Comparison of ENCODE assay signal across 1 cellular context in the genomic region with DNA sequence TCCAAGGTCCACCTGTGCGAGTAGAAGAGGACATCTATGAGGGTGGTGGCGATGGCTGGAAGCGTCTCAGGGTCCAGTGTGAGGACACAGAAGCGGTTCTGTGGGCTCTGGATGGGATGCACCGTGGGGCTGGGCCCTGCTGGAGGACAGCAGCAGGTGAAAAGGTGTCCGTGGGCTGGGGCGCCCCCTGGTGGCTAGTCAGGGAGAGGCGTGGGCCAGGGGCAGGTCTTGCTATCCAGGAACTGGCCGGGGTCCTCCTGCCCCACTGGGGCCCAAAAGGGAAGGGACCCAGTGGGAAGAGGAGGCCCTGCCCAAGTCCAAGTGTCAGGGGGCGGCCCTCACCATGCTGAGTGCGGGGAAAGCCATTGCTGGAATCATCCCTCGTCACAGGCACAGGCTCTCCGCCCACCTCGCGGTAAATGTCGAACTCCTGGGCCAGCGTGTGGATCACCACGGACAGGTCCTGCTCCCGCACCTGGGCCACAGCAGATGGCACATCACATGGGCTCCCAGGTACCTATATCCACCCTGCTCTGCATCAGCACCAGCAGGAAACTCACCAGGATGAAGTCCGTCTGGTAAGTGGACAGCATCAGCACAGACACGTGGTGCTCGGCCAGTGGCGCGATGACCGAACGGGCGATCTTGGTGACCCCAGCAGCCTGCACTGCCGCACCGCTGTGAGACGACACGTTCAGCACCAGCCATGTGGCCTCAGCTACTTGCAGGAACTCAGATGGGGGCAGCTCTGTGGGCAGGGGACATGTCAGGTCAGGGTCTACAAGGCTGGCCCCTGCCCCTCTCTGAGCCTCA.
TF ChIP-seq lines count a peak whose summit lies in the region.

No MANE protein-coding gene starts in this region.

TF ChIP-seq in H1, 55 proteins besides CTCF, POLR2A, EP300 and RAD21:
- TF ChIP-seq BACH1 (IDR thresholded peaks at IDR 0.05; ENCODE audit: low read length) = 0 out of 2 replicates have a peak, but pooled peaks have one; percentile 24
- TF ChIP-seq BCL11A (IDR thresholded peaks at IDR 0.05; ENCODE audit: low read depth in 2 of 2, low read length in 2 of 2) = no peak
- no peak for TF ChIP-seq RFX5 (IDR thresholded peaks at IDR 0.05; ENCODE audit: borderline replicate concordance, low read depth, low read length)
- no peak for TF ChIP-seq ASH2L (IDR thresholded peaks at IDR 0.05; ENCODE audit: low read length)
- no peak for TF ChIP-seq EZH2 (IDR thresholded peaks at IDR 0.05; ENCODE audit: low read depth, low read length, severe bottlenecking)
- TF ChIP-seq, protein P1, sequence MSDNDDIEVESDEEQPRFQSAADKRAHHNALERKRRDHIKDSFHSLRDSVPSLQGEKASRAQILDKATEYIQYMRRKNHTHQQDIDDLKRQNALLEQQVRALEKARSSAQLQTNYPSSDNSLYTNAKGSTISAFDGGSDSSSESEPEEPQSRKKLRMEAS (IDR thresholded peaks at IDR 0.05) = peak; percentile 32; the same call in 1 of the 2 replicates
- peak; percentile 30; the same call in 1 of the 2 replicates for TF ChIP-seq CREB1 (IDR thresholded peaks at IDR 0.05)
- no peak for TF ChIP-seq EGR1 (IDR thresholded peaks at IDR 0.05; ENCODE audit: borderline replicate concordance, low read depth, low read length)
- no peak for TF ChIP-seq POU5F1 (IDR thresholded peaks at IDR 0.05; ENCODE audit: low read depth, low read length)
- TF ChIP-seq ZNF274 (IDR thresholded peaks at IDR 0.05; ENCODE audit: borderline replicate concordance, extremely low read depth, low read length) = no peak
- TF ChIP-seq RBBP5 (IDR thresholded peaks at IDR 0.05; ENCODE audit: borderline replicate concordance, low read depth, low read length) = no peak
- no peak for TF ChIP-seq SUZ12 (IDR thresholded peaks at IDR 0.05; ENCODE audit: low read length)
- TF ChIP-seq, protein P2, sequence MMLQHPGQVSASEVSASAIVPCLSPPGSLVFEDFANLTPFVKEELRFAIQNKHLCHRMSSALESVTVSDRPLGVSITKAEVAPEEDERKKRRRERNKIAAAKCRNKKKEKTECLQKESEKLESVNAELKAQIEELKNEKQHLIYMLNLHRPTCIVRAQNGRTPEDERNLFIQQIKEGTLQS (IDR thresholded peaks at IDR 0.05; ENCODE audit: insufficient read depth, low read depth, low read length) = no peak
- no peak for TF ChIP-seq CBX5 (IDR thresholded peaks at IDR 0.05; ENCODE audit: low read depth, low read length)
- TF ChIP-seq SP1 (IDR thresholded peaks at IDR 0.05; ENCODE audit: low read depth, low read length) = no peak
- no peak for TF ChIP-seq GTF2F1 (IDR thresholded peaks at IDR 0.05; ENCODE audit: borderline replicate concordance, low read depth, low read length)
- no peak for TF ChIP-seq CHD2 (IDR thresholded peaks at IDR 0.05; ENCODE audit: low read length)
- no peak for TF ChIP-seq RNF2 (IDR thresholded peaks at IDR 0.05; ENCODE audit: borderline replicate concordance, low read depth, low read length, missing control alignments, poor library complexity, severe bottlenecking)
- TF ChIP-seq SP2 (IDR thresholded peaks at IDR 0.05; ENCODE audit: low read length) = no peak
- TF ChIP-seq SRF (IDR thresholded peaks at IDR 0.05; ENCODE audit: low read depth, low read length) = no peak
- no peak for TF ChIP-seq TAF1 (IDR thresholded peaks at IDR 0.05; ENCODE audit: low read depth, low read length)
TF ChIP-seq in H1: peak in this region for 3.
